ENCODE assay signal across 9 cellular contexts in genomic region chr9:114271556-114272510, GRCh38. TPM values are rescaled to one million over a fixed set of nuclear protein-coding genes. Genes with fewer than 3 reads are reported as not detected.
DNase-seq lines count a peak whose midpoint lies in the region; ATAC-seq, FAIRE-seq and TF ChIP-seq lines count a peak whose summit lies in the region.
"Had no signal": no experiment of that assay in that cellular context is flagged by ENCODE, and none has a peak within 500 bp of the region (broad histone marks: within the 10 kb centered on the region; RNA-seq: fewer than 3 reads in every experiment).

No MANE protein-coding gene starts in this region.

- ATAC-seq in activated T-cell treated with anti-CD3 and anti-CD28 coated beads, Interleukin-2, amount 50 U/mL, for 4 hours, result no peak

- no peaks in the 10 kb centered on the region for H3K79me2 ChIP-seq in Karpas-422 (ENCODE audit: low read length)

- H3K36me3 ChIP-seq in BE2C, result no peaks in the 10 kb centered on the region
- H3K36me3 ChIP-seq in Karpas-422 (ENCODE audit: insufficient read depth, low read length), result no peaks in the 10 kb centered on the region
- peaks cover 44% of the 10 kb centered on the region for H3K36me3 ChIP-seq in endodermal cell (ENCODE audit: control insufficient read depth, insufficient read depth, low read length)
- H3K36me3 ChIP-seq: neutrophil had no signal

- no peak overlapping the region for H3K4me3 Mint-ChIP-seq in endodermal cell
- no peak overlapping the region for H3K4me3 Mint-ChIP-seq in activated T-cell treated with anti-CD3 and anti-CD28 coated beads, Interleukin-2, amount 50 U/mL, for 4 hours

- DNase-seq in BE2C (peak; percentile 69), Karpas-422 (peak; percentile 59), endodermal cell (peak; percentile 82), myocyte (ENCODE audit: low read depth) (peak; percentile 62), SKM-1 (lab: John Stamatoyannopoulos, UW; ENCODE audit: unreplicated experiment) (no peak), HTR-8/SVneo (ENCODE audit: insufficient read length, low spot score) (no peak)
- no peak for DNase-seq in activated T-cell treated with anti-CD3 and anti-CD28 coated beads, Interleukin-2, amount 50 U/mL, for 1 hour
- DNase-seq in activated T-cell treated with anti-CD3 and anti-CD28 coated beads, Interleukin-2, amount 50 U/mL, for 4 hours, result no peak

- 85 to 87% methylated on average over 5 to 18 of the region's 18 CpGs for WGBS in endodermal cell (ENCODE audit: insufficient coverage in 1 of 2, insufficient read length in 1 of 2), 2 experiments

- H3K27me3 ChIP-seq in BE2C, result no peaks in the 10 kb centered on the region
- no peaks in the 10 kb centered on the region for H3K27me3 ChIP-seq in Karpas-422 (ENCODE audit: low read length)
- no peaks in the 10 kb centered on the region for H3K27me3 ChIP-seq in endodermal cell (ENCODE audit: control insufficient read depth, insufficient read depth, low read length, poor library complexity, severe bottlenecking)

- H3K4me2 ChIP-seq in Karpas-422 (ENCODE audit: low read depth, low read length, poor library complexity, severe bottlenecking), result no peak overlapping the region

- no peaks in the 10 kb centered on the region for H3K9me2 ChIP-seq in Karpas-422 (replicated peaks; ENCODE audit: insufficient read depth, low read length)

- H2AFZ ChIP-seq in Karpas-422 (ENCODE audit: low read length), result no peak overlapping the region

- TF ChIP-seq CTCF in BE2C (IDR thresholded peaks at IDR 0.05; ENCODE audit: low read depth, low read length) (peak; percentile 66), endodermal cell (conservative IDR thresholded peaks at IDR 0.05) (peak; percentile 63)

- H3K27ac ChIP-seq in Karpas-422 (ENCODE audit: low read length) (no peak overlapping the region), endodermal cell (ENCODE audit: low read depth, low read length) (no peak overlapping the region)
- H3K27ac ChIP-seq: neutrophil had no signal

- H3K4me3 ChIP-seq in BE2C (ENCODE audit: low read depth, low read length) (no peak overlapping the region), Karpas-422 (ENCODE audit: low read length) (no peak overlapping the region), endodermal cell (ENCODE audit: low read length) (no peak overlapping the region)

- H3K4me1 ChIP-seq in BE2C (no peaks in the 10 kb centered on the region), Karpas-422 (ENCODE audit: low read length) (no peaks in the 10 kb centered on the region), endodermal cell (ENCODE audit: control insufficient read depth, insufficient read depth, low read length) (no peaks in the 10 kb centered on the region)

- H4K20me1 ChIP-seq in Karpas-422 (ENCODE audit: insufficient read depth, low read depth, low read length), result no peaks in the 10 kb centered on the region

- H3K36me3 Mint-ChIP-seq in endodermal cell (ENCODE audit: low read depth), result peaks cover 24% of the 10 kb centered on the region
- H3K36me3 Mint-ChIP-seq in activated T-cell treated with anti-CD3 and anti-CD28 coated beads, Interleukin-2, amount 50 U/mL, for 4 hours (ENCODE audit: insufficient read depth), result no peaks in the 10 kb centered on the region

- H3K9ac ChIP-seq in Karpas-422 (ENCODE audit: low read length) (no peak overlapping the region), endodermal cell (ENCODE audit: extremely low read depth, low read length, poor library complexity, severe bottlenecking) (no peak overlapping the region)

- H3K27ac Mint-ChIP-seq in endodermal cell, result peak overlapping the region; percentile 52

- H3K9me3 Mint-ChIP-seq in endodermal cell, result no peaks in the 10 kb centered on the region
- no peaks in the 10 kb centered on the region for H3K9me3 Mint-ChIP-seq in activated T-cell treated with anti-CD3 and anti-CD28 coated beads, Interleukin-2, amount 50 U/mL, for 4 hours

- peaks cover 8% of the 10 kb centered on the region for H3K4me1 Mint-ChIP-seq in endodermal cell
- H3K4me1 Mint-ChIP-seq in activated T-cell treated with anti-CD3 and anti-CD28 coated beads, Interleukin-2, amount 50 U/mL, for 4 hours (ENCODE audit: low read depth), result no peaks in the 10 kb centered on the region

- no peak for FAIRE-seq in HTR-8/SVneo (lab: Jason Lieb, UNC)

- no peaks in the 10 kb centered on the region for H3K27me3 Mint-ChIP-seq in endodermal cell (ENCODE audit: insufficient read depth)
- peaks cover 4% of the 10 kb centered on the region for H3K27me3 Mint-ChIP-seq in activated T-cell treated with anti-CD3 and anti-CD28 coated beads, Interleukin-2, amount 50 U/mL, for 4 hours (ENCODE audit: low read depth)

- H3K9me3 ChIP-seq in BE2C (no peaks in the 10 kb centered on the region), Karpas-422 (ENCODE audit: low read length) (no peaks in the 10 kb centered on the region), endodermal cell (ENCODE audit: control insufficient read depth, low read length) (no peaks in the 10 kb centered on the region)
- H3K9me3 ChIP-seq: neutrophil had no signal

RNA-seq across cellular contexts. Expression of gene ORM1, which starts 51.1 kb away (rescaled TPM):
- not detected for polyA plus RNA-seq in BE2C (2012; ENCODE audit: insufficient read depth, insufficient read length, low read depth)
- not detected in 2 replicates for total RNA-seq in Karpas-422 (2014; rRNA removed; shearing (Covaris generic); ENCODE audit: low replicate concordance)
- total RNA-seq in endodermal cell (under 1 TPM in 1 of 2 donors, not detected in 1; 0.59 TPM), myocyte (not detected in 2 replicates)
- polyA plus RNA-seq in endodermal cell (2013, experiment 1 of 2), result not detected
- polyA plus RNA-seq in endodermal cell (2013, experiment 2 of 2), result not detected
- polyA plus RNA-seq in myocyte (2012), result not detected
- total RNA-seq in activated T-cell treated with anti-CD3 and anti-CD28 coated beads, Interleukin-2, amount 50 U/mL, for 4 hours, result 1 to 10 TPM; 2.4 to 4.5 (median 3.5) TPM

RNA-seq across cellular contexts. Expression of gene ORM2, which starts 57.8 kb away (rescaled TPM):
- not detected for polyA plus RNA-seq in BE2C (2012; ENCODE audit: insufficient read depth, insufficient read length, low read depth)
- total RNA-seq in Karpas-422 (2014; rRNA removed; shearing (Covaris generic); ENCODE audit: low replicate concordance), result not detected in 2 replicates
- total RNA-seq in endodermal cell, result under 1 TPM; 0.59 to 0.80 TPM
- not detected for polyA plus RNA-seq in endodermal cell (2013, experiment 1 of 2)
- not detected for polyA plus RNA-seq in endodermal cell (2013, experiment 2 of 2)
- total RNA-seq in myocyte, result not detected in 2 replicates
- polyA plus RNA-seq in myocyte (2012), result not detected
- total RNA-seq in activated T-cell treated with anti-CD3 and anti-CD28 coated beads, Interleukin-2, amount 50 U/mL, for 4 hours, result 1 to 10 TPM in 1 of 3 donors, under 1 TPM in 1, not detected in 1; 0.84 to 1.0 TPM

Comparison
In these comparisons a context has a peak if more than half of its experiments do, and no peak if none do; other contexts are left out.
1. DNase-seq: peak in BE2C (single experiment), Karpas-422 (single experiment), endodermal cell (single experiment) and myocyte (single experiment); none in SKM-1 (single experiment), activated T-cell treated with anti-CD3 and anti-CD28 coated beads, Interleukin-2, amount 50 U/mL, for 1 hour (single experiment), activated T-cell treated with anti-CD3 and anti-CD28 coated beads, Interleukin-2, amount 50 U/mL, for 4 hours (single experiment) and HTR-8/SVneo (single experiment).